Comparison of ENCODE assay signal across 25 cellular contexts in the genomic region with DNA sequence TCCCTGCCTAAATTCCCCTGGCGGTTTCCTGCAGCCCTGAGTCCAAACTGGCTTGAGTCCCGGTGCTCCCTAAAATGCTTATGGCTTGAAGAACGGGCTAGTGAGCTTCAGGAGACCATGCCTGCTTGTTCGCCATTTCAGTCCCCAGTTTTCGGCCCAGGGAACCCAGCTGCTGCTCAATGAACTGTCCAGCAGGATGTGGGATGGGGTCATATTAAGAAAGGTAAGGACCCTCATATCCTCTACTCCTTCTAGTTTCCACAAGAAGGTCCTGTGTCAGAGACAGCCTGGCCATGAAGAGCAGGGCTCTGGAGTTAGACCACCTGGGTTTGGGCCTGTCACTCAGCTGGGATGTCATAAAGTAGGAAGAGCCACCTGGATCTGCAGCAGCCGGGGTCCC.
"Had no signal": no experiment of that assay in that cellular context is flagged by ENCODE, and none has a peak within 500 bp of the region (broad histone marks: within the 10 kb centered on the region; RNA-seq: fewer than 3 reads in every experiment).

No MANE protein-coding gene starts in this region.

- H3K36me3 ChIP-seq: ovary had no signal

- H3K27ac ChIP-seq: brain microvascular endothelial cell, hepatocyte, ovary, prostate gland, VCaP had no signal

- ATAC-seq: esophagus mucosa; left ventricle myocardium superior; stimulated activated naive B cell treated with anti-CD40 and anti-IgM and Interleukin-4, amounts not matched to agents 10 μg/mL and 1 μg/mL and 100 μg/mL, for 72 hours had no signal

- H3K9me3 ChIP-seq: ovary, prostate gland, stomach had no signal

- H3K27me3 ChIP-seq: brain microvascular endothelial cell, hepatocyte, ovary, stomach had no signal

- DNase-seq: activated CD4-positive, alpha-beta T cell treated with anti-CD3 and anti-CD28 coated beads for 48 hours; activated CD4-positive, alpha-beta T cell treated with anti-CD3 and anti-CD28 coated beads, Interleukin-2, amount 50 U/mL, for 48 hours; activated CD8-positive, alpha-beta memory T cell treated with anti-CD3 and anti-CD28 coated beads, Interleukin-2, amount 50 U/mL, for 48 hours; activated gamma-delta T cell; activated naive CD4-positive, alpha-beta T cell treated with anti-CD3 and anti-CD28 coated beads, Interleukin-2, amount 10 ng/mL, durations not matched to agents 7 days and 5 days; activated naive CD8-positive, alpha-beta T cell treated with anti-CD3 and anti-CD28 coated beads, Interleukin-2, amount 10 ng/mL, durations not matched to agents 7 days and 5 days; activated T-cell treated with anti-CD3 and anti-CD28 coated beads, Interleukin-2, amount 50 U/mL, for 24 hours; brain microvascular endothelial cell; foreskin melanocyte; glutamatergic neuron; islet precursor cell; left ventricle myocardium superior; naive B cell; ovary; retina; stimulated activated CD4-positive, alpha-beta T cell treated with anti-CD3 and anti-CD28 coated beads, Interleukin-15, amount 100 ng/mL, for 24 hours; stimulated activated CD4-positive, alpha-beta T cell treated with anti-CD3 and anti-CD28 coated beads, Interleukin-2, amount 100 ng/mL, for 24 hours; stimulated activated naive B cell treated with anti-CD40 and anti-IgM and Interleukin-4, amounts not matched to agents 10 μg/mL and 1 μg/mL and 100 μg/mL, for 72 hours; stomach; SW 1271; T-helper 9 cell had no signal

- H3K4me1 ChIP-seq: prostate gland had no signal

- H3K4me3 ChIP-seq: hepatocyte, ovary, prostate gland, stomach had no signal
